Comparison of ENCODE assay signal across 1 cellular context in genomic region chr5:77425998-77426659, GRCh38.
TF ChIP-seq lines count a peak whose summit lies in the region.

No MANE protein-coding gene starts in this region.

TF ChIP-seq in IMR-90, 13 proteins besides CTCF, POLR2A, EP300 and RAD21:
- no peak for TF ChIP-seq RFX5 (IDR thresholded peaks at IDR 0.05; ENCODE audit: low read depth, low read length)
- TF ChIP-seq RCOR1 (IDR thresholded peaks at IDR 0.05; ENCODE audit: insufficient replicate concordance, low read length), result no peak
- no peak for TF ChIP-seq SMC3 (IDR thresholded peaks at IDR 0.05; ENCODE audit: low read depth, low read length)
- peak; percentile 52; the same call in 1 of the 2 replicates for TF ChIP-seq CEBPB (IDR thresholded peaks at IDR 0.05; ENCODE audit: low read depth, low read length)
